In the genomic region with DNA sequence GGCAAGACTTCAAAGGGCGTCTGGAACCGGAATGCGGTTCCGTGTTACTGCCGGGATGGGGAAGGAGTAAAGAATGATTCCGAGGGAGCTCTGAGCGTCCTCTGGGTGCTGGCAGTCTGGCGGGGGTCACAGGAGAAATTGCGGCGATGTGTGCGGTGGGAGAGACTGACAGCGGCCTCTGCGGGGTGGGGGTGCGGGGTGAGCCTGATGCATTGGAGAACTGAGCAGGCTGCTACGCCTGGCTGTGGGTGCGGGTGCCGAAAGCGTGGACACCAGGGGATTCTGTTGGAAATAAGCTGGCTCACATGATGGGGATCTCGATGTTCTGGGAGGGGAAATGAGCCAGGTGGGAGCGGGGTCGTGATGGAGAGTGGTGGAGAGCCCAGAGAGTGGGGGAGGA, we compare ENCODE assay signal across 19 cellular contexts. TPM values are rescaled to one million over a fixed set of nuclear protein-coding genes. Genes with fewer than 3 reads are reported as not detected.
DNase-seq lines count a peak whose midpoint lies in the region; ATAC-seq and TF ChIP-seq lines count a peak whose summit lies in the region.
"Had no signal": no experiment of that assay in that cellular context is flagged by ENCODE, and none has a peak within 500 bp of the region (broad histone marks: within the 10 kb centered on the region; RNA-seq: fewer than 3 reads in every experiment).

No MANE protein-coding gene starts in this region.

- CTCF ChIA-PET in activated B cell treated with CpG ODN at 0.5 μM for 24 hours (lab: Charles Lee), result no interaction called here

- H3K36me3 ChIP-seq in iPS-20b (ENCODE audit: insufficient read depth, low read depth, low read length), result no peaks in the 10 kb centered on the region
- H3K36me3 ChIP-seq: upper lobe of right lung had no signal

- TF ChIP-seq CTCF in activated B cell treated with CpG ODN at 0.5 μM for 24 hours (IDR thresholded peaks at IDR 0.05) (no peak), GM20000 (IDR thresholded peaks at IDR 0.05; ENCODE audit: extremely low read depth, missing control alignments) (no peak)

- H3K27me3 ChIP-seq in iPS-20b (ENCODE audit: insufficient read depth, low read length), result peaks cover 71% of the 10 kb centered on the region

- H3K27ac ChIP-seq in iPS-20b (ENCODE audit: low read length), result no peak overlapping the region
- H3K27ac ChIP-seq: C4-2B, upper lobe of right lung had no signal

- POLR2A ChIA-PET in activated B cell treated with CpG ODN at 0.5 μM for 24 hours (lab: Charles Lee), result interaction anchor here (1.1 kb wide), 1 partner anchor 14 kb away, joined by 5 read pairs; no protein-coding TSS in a partner anchor

- H3K4me3 Mint-ChIP-seq in stimulated activated naive CD8-positive, alpha-beta T cell treated with anti-CD3 and anti-CD28 coated beads, Interleukin-15, amount 100 ng/mL, for 72 hours, result peak overlapping the region; percentile 75 to 84
- H3K4me3 Mint-ChIP-seq in activated B cell treated with CpG ODN at 0.5 μM for 24 hours, result peak overlapping the region; percentile 42

- DNase-seq in stimulated activated naive CD8-positive, alpha-beta T cell treated with anti-CD3 and anti-CD28 coated beads, Interleukin-15, amount 100 ng/mL, for 72 hours, result no peak
- no peak for DNase-seq in stimulated activated naive CD8-positive, alpha-beta T cell treated with anti-CD3 and anti-CD28 coated beads, Interleukin-15, Interleukin-2, amounts not matched to agents 100 U/mL and 50 U/mL, for 24 hours
- DNase-seq in activated B cell treated with CpG ODN at 0.5 μM for 24 hours, result no peak
- DNase-seq in GF-D8 (lab: John Stamatoyannopoulos, UW), result no peak
- DNase-seq in SIG-M5 treated with dmso at 0.1 percent for 504 hours (lab: John Stamatoyannopoulos, UW; ENCODE audit: unreplicated experiment), result no peak
- no peak for DNase-seq in GM20000 (ENCODE audit: low spot score)
- DNase-seq: activated CD4-positive, CD25-positive, alpha-beta regulatory T cell treated with anti-CD3 and anti-CD28 coated beads, Interleukin-2, amount 50 U/mL, for 72 hours; activated naive CD4-positive, alpha-beta T cell treated with anti-CD3 and anti-CD28 coated beads, Interleukin-2, amount 50 U/mL, for 16 hours; GDM1; IMR-90; NCI-H1092 treated with DMSO at 0.1 percent for 48 hours; stimulated activated CD4-positive, alpha-beta T cell treated with anti-CD3 and anti-CD28 coated beads, Interleukin-4, amount 100 ng/mL, for 1 hour; upper lobe of right lung had no signal

- H3K9me3 Mint-ChIP-seq in stimulated activated naive CD8-positive, alpha-beta T cell treated with anti-CD3 and anti-CD28 coated beads, Interleukin-15, amount 100 ng/mL, for 72 hours, result no peaks in the 10 kb centered on the region
- no peaks in the 10 kb centered on the region for H3K9me3 Mint-ChIP-seq in activated B cell treated with CpG ODN at 0.5 μM for 24 hours

- no peak overlapping the region for H3K27ac Mint-ChIP-seq in stimulated activated naive CD8-positive, alpha-beta T cell treated with anti-CD3 and anti-CD28 coated beads, Interleukin-15, amount 100 ng/mL, for 72 hours
- no peak overlapping the region for H3K27ac Mint-ChIP-seq in activated B cell treated with CpG ODN at 0.5 μM for 24 hours

- H3K27me3 Mint-ChIP-seq in stimulated activated naive CD8-positive, alpha-beta T cell treated with anti-CD3 and anti-CD28 coated beads, Interleukin-15, amount 100 ng/mL, for 72 hours, result peaks cover 63% of the 10 kb centered on the region
- H3K27me3 Mint-ChIP-seq in activated B cell treated with CpG ODN at 0.5 μM for 24 hours, result peaks cover 45% of the 10 kb centered on the region

- no peak overlapping the region for H3K9ac ChIP-seq in iPS-20b (ENCODE audit: low read depth, low read length)

- H3K4me3 ChIP-seq in iPS-20b (ENCODE audit: low read length), result peak overlapping the region; percentile 66; the same call in 1 of the 2 replicates

- peaks cover 12% of the 10 kb centered on the region; the same call in 1 of the 2 replicates for H3K4me1 ChIP-seq in iPS-20b (ENCODE audit: insufficient read depth, low read length)

- intact Hi-C loops in activated B cell treated with CpG ODN at 0.5 μM for 24 hours (cut with micrococcal nuclease), result no loop called here

- H3K9me3 ChIP-seq in iPS-20b (ENCODE audit: insufficient read depth, low read depth, low read length), result no peaks in the 10 kb centered on the region
- H3K9me3 ChIP-seq: upper lobe of right lung had no signal

- peaks cover 39% of the 10 kb centered on the region for H3K4me1 Mint-ChIP-seq in stimulated activated naive CD8-positive, alpha-beta T cell treated with anti-CD3 and anti-CD28 coated beads, Interleukin-15, amount 100 ng/mL, for 72 hours
- peaks cover 18% of the 10 kb centered on the region for H3K4me1 Mint-ChIP-seq in activated B cell treated with CpG ODN at 0.5 μM for 24 hours

- no peaks in the 10 kb centered on the region for H3K36me3 Mint-ChIP-seq in activated B cell treated with CpG ODN at 0.5 μM for 24 hours (ENCODE audit: low read depth)

- no peak for ATAC-seq in stimulated activated naive CD8-positive, alpha-beta T cell treated with anti-CD3 and anti-CD28 coated beads, Interleukin-15, amount 100 ng/mL, for 72 hours
- no peak for ATAC-seq in stimulated activated naive CD8-positive, alpha-beta T cell treated with anti-CD3 and anti-CD28 coated beads, Interleukin-15, Interleukin-2, amounts not matched to agents 100 U/mL and 50 U/mL, for 24 hours
- ATAC-seq in activated B cell treated with CpG ODN at 0.5 μM for 24 hours (ENCODE audit: low read depth), result no peak
- ATAC-seq: sciatic nerve, upper lobe of right lung had no signal

RNA-seq across cellular contexts. Expression of gene COX6B2, which starts 1.8 kb away (rescaled TPM):
- total RNA-seq in activated B cell treated with CpG ODN at 0.5 μM for 24 hours, result not detected in 2 replicates
- total RNA-seq: glomerular endothelial cell, IMR-90, upper lobe of right lung had no signal

RNA-seq across cellular contexts. Expression of gene GARIN5B, which starts 10.3 kb away (rescaled TPM):
- not detected in 2 replicates for total RNA-seq in activated B cell treated with CpG ODN at 0.5 μM for 24 hours
- total RNA-seq: cerebellum, epithelial cell of proximal tubule, glomerular endothelial cell, IMR-90, sciatic nerve, upper lobe of right lung had no signal

RNA-seq across cellular contexts. Expression of gene KMT5C, which starts 13.1 kb away (rescaled TPM):
- 7.2 and 8.1 TPM in 2 replicates for total RNA-seq in activated B cell treated with CpG ODN at 0.5 μM for 24 hours

RNA-seq across cellular contexts. Expression of gene IL11, which starts 17.5 kb away (rescaled TPM):
- not detected in 2 replicates for total RNA-seq in activated B cell treated with CpG ODN at 0.5 μM for 24 hours

RNA-seq across cellular contexts. Expression of gene TMEM190, which starts 23.9 kb away (rescaled TPM):
- not detected in 2 replicates for total RNA-seq in activated B cell treated with CpG ODN at 0.5 μM for 24 hours
- total RNA-seq: cerebellum, epithelial cell of proximal tubule, glomerular endothelial cell, IMR-90, sciatic nerve, upper lobe of right lung had no signal
